In genomic region chr15:38690221-38690620, GRCh38 we compare ENCODE assay signal across 14 cellular contexts.
A peak's percentile ranks its signal among the peaks of the same experiment; 100 is the strongest.
DNase-seq lines count a peak whose midpoint lies in the region; ATAC-seq and TF ChIP-seq lines count a peak whose summit lies in the region.
"Had no signal": no experiment of that assay in that cellular context is flagged by ENCODE, and none has a peak within 500 bp of the region (broad histone marks: within the 10 kb centered on the region; RNA-seq: fewer than 3 reads in every experiment).

No MANE protein-coding gene starts in this region.

- intact Hi-C loops in natural killer cell (cut with micrococcal nuclease) = loop anchor here (1.0 kb wide), 2 partner anchors 216 to 250 kb away; no protein-coding TSS in a partner anchor
- intact Hi-C loops in right lobe of liver (cut with DNase I) = no loop called here

- H3K27ac ChIP-seq in right lobe of liver = no peak overlapping the region
- H3K27ac ChIP-seq: upper lobe of left lung had no signal

- peaks cover 72 to 81% of the 10 kb centered on the region in 2 donors for H3K4me1 Mint-ChIP-seq in natural killer cell treated with Interleukin-12 subunit alpha and Interleukin-12 subunit beta and Interleukin-15 and Interleukin-18, amount 100 ng/mL, for 72 hours (ENCODE audit: low read depth in 2 of 2)
- peaks cover 29 to 30% of the 10 kb centered on the region in 2 donors for H3K4me1 Mint-ChIP-seq in natural killer cell
- peaks cover 82% of the 10 kb centered on the region for H3K4me1 Mint-ChIP-seq in activated CD8-positive, alpha-beta T cell treated with anti-CD3 and anti-CD28 coated beads, Interleukin-2, amount 10 ng/mL, durations not matched to agents 7 days and 5 days (ENCODE audit: low read depth)
- peaks cover 86% of the 10 kb centered on the region for H3K4me1 Mint-ChIP-seq in stimulated activated effector memory CD8-positive, alpha-beta T cell treated with anti-CD3 and anti-CD28 coated beads, Interleukin-12 subunit alpha, Interleukin-12 subunit beta, amount 100 ng/mL, for 72 hours

- WGBS in right lobe of liver (ENCODE audit: insufficient coverage, low coverage, low lambda C conversion rate, missing lambda C conversion rate) = 90% methylated on average over 4 of the region's 5 CpGs

- H3K27ac Mint-ChIP-seq in natural killer cell treated with Interleukin-12 subunit alpha and Interleukin-12 subunit beta and Interleukin-15 and Interleukin-18, amount 100 ng/mL, for 72 hours = peak overlapping the region; percentile 91 to 96
- H3K27ac Mint-ChIP-seq in natural killer cell = no peak overlapping the region
- peak overlapping the region; percentile 92 for H3K27ac Mint-ChIP-seq in activated CD8-positive, alpha-beta T cell treated with anti-CD3 and anti-CD28 coated beads, Interleukin-2, amount 10 ng/mL, durations not matched to agents 7 days and 5 days
- H3K27ac Mint-ChIP-seq in stimulated activated effector memory CD8-positive, alpha-beta T cell treated with anti-CD3 and anti-CD28 coated beads, Interleukin-12 subunit alpha, Interleukin-12 subunit beta, amount 100 ng/mL, for 72 hours = peak overlapping the region; percentile 60
- H3K27ac Mint-ChIP-seq: H9, progenitor cell of endocrine pancreas had no signal

- no peaks in the 10 kb centered on the region for H3K36me3 Mint-ChIP-seq in natural killer cell treated with Interleukin-12 subunit alpha and Interleukin-12 subunit beta and Interleukin-15 and Interleukin-18, amount 100 ng/mL, for 72 hours
- H3K36me3 Mint-ChIP-seq in natural killer cell = no peaks in the 10 kb centered on the region
- no peaks in the 10 kb centered on the region for H3K36me3 Mint-ChIP-seq in activated CD8-positive, alpha-beta T cell treated with anti-CD3 and anti-CD28 coated beads, Interleukin-2, amount 10 ng/mL, durations not matched to agents 7 days and 5 days (ENCODE audit: low read depth)
- peaks cover 6% of the 10 kb centered on the region for H3K36me3 Mint-ChIP-seq in stimulated activated effector memory CD8-positive, alpha-beta T cell treated with anti-CD3 and anti-CD28 coated beads, Interleukin-12 subunit alpha, Interleukin-12 subunit beta, amount 100 ng/mL, for 72 hours

- TF ChIP-seq POLR2A in right lobe of liver (IDR thresholded peaks at IDR 0.05) = no peak

- no peak for DNase-seq in natural killer cell treated with Interleukin-12 subunit alpha and Interleukin-12 subunit beta and Interleukin-15 and Interleukin-18, amount 100 ng/mL, for 72 hours (ENCODE audit: low spot score)
- DNase-seq in natural killer cell (no peak), right lobe of liver (no peak)
- no peak for DNase-seq in activated CD8-positive, alpha-beta T cell treated with anti-CD3 and anti-CD28 coated beads, Interleukin-2, amount 10 ng/mL, durations not matched to agents 7 days and 5 days
- no peak for DNase-seq in stimulated activated effector memory CD8-positive, alpha-beta T cell treated with anti-CD3 and anti-CD28 coated beads, Interleukin-12 subunit alpha, Interleukin-12 subunit beta, amount 100 ng/mL, for 72 hours (ENCODE audit: low spot score in 2 of 2)
- DNase-seq: NCI-H510A had no signal

- CTCF ChIA-PET in activated CD8-positive, alpha-beta T cell treated with anti-CD3 and anti-CD28 coated beads, Interleukin-2, amount 10 ng/mL, durations not matched to agents 7 days and 5 days (lab: Charles Lee) = interaction anchor here (0.7 to 11.2 kb wide), 55 partner anchors 8 to 316 kb away, joined by 3 to 803 read pairs (median 8); partner anchors contain the start of genes FAM98B and RASGRP1

- H3K36me3 ChIP-seq in right lobe of liver = no peaks in the 10 kb centered on the region
- H3K36me3 ChIP-seq: upper lobe of left lung had no signal

- POLR2A ChIA-PET in activated CD8-positive, alpha-beta T cell treated with anti-CD3 and anti-CD28 coated beads, Interleukin-2, amount 10 ng/mL, durations not matched to agents 7 days and 5 days (lab: Charles Lee) = interaction anchor here (0.7 to 10.1 kb wide), 9 partner anchors 7 to 236 kb away, joined by 3 to 336 read pairs (median 8); partner anchors contain the start of genes FAM98B and RASGRP1

- no peak overlapping the region for H3K4me3 ChIP-seq in right lobe of liver
- H3K4me3 ChIP-seq: upper lobe of left lung had no signal

- H3K27me3 Mint-ChIP-seq in natural killer cell treated with Interleukin-12 subunit alpha and Interleukin-12 subunit beta and Interleukin-15 and Interleukin-18, amount 100 ng/mL, for 72 hours = no peaks in the 10 kb centered on the region
- no peaks in the 10 kb centered on the region for H3K27me3 Mint-ChIP-seq in natural killer cell (ENCODE audit: low read depth in 2 of 2)
- H3K27me3 Mint-ChIP-seq in activated CD8-positive, alpha-beta T cell treated with anti-CD3 and anti-CD28 coated beads, Interleukin-2, amount 10 ng/mL, durations not matched to agents 7 days and 5 days (ENCODE audit: low read depth) = no peaks in the 10 kb centered on the region
- H3K27me3 Mint-ChIP-seq: effector memory CD8-positive, alpha-beta T cell had no signal

- no peak for TF ChIP-seq CTCF in natural killer cell (IDR thresholded peaks at IDR 0.05)
- TF ChIP-seq CTCF in right lobe of liver (IDR thresholded peaks at IDR 0.05) = no peak

- no peak for ATAC-seq in natural killer cell treated with Interleukin-12 subunit alpha and Interleukin-12 subunit beta and Interleukin-15 and Interleukin-18, amount 100 ng/mL, for 72 hours
- ATAC-seq in natural killer cell (no peak), HG02938 (IDR thresholded peaks at IDR 0.05; ENCODE audit: unreplicated experiment) (peak; percentile 16), right lobe of liver (no peak), GM21723 (IDR thresholded peaks at IDR 0.05; ENCODE audit: unreplicated experiment) (no peak), GM21619 (IDR thresholded peaks at IDR 0.05; ENCODE audit: unreplicated experiment) (no peak)
- ATAC-seq in activated CD8-positive, alpha-beta T cell treated with anti-CD3 and anti-CD28 coated beads, Interleukin-2, amount 10 ng/mL, durations not matched to agents 7 days and 5 days = no peak
- no peak for ATAC-seq in stimulated activated effector memory CD8-positive, alpha-beta T cell treated with anti-CD3 and anti-CD28 coated beads, Interleukin-12 subunit alpha, Interleukin-12 subunit beta, amount 100 ng/mL, for 72 hours

- no peaks in the 10 kb centered on the region for H3K9me3 Mint-ChIP-seq in natural killer cell treated with Interleukin-12 subunit alpha and Interleukin-12 subunit beta and Interleukin-15 and Interleukin-18, amount 100 ng/mL, for 72 hours
- no peaks in the 10 kb centered on the region for H3K9me3 Mint-ChIP-seq in natural killer cell
- no peaks in the 10 kb centered on the region for H3K9me3 Mint-ChIP-seq in activated CD8-positive, alpha-beta T cell treated with anti-CD3 and anti-CD28 coated beads, Interleukin-2, amount 10 ng/mL, durations not matched to agents 7 days and 5 days (ENCODE audit: insufficient read depth)
- H3K9me3 Mint-ChIP-seq in stimulated activated effector memory CD8-positive, alpha-beta T cell treated with anti-CD3 and anti-CD28 coated beads, Interleukin-12 subunit alpha, Interleukin-12 subunit beta, amount 100 ng/mL, for 72 hours = peaks cover 2% of the 10 kb centered on the region
- H3K9me3 Mint-ChIP-seq: effector memory CD8-positive, alpha-beta T cell; H9; neural crest cell had no signal

- no peaks in the 10 kb centered on the region for H3K4me1 ChIP-seq in right lobe of liver
- H3K4me1 ChIP-seq: upper lobe of left lung had no signal

- H3K27me3 ChIP-seq in right lobe of liver = no peaks in the 10 kb centered on the region
- H3K27me3 ChIP-seq: upper lobe of left lung had no signal

- H3K9me3 ChIP-seq in right lobe of liver = no peaks in the 10 kb centered on the region
- H3K9me3 ChIP-seq: upper lobe of left lung had no signal

- H3K4me3 Mint-ChIP-seq in natural killer cell treated with Interleukin-12 subunit alpha and Interleukin-12 subunit beta and Interleukin-15 and Interleukin-18, amount 100 ng/mL, for 72 hours = peak overlapping the region; percentile 68
- no peak overlapping the region for H3K4me3 Mint-ChIP-seq in natural killer cell
- H3K4me3 Mint-ChIP-seq in activated CD8-positive, alpha-beta T cell treated with anti-CD3 and anti-CD28 coated beads, Interleukin-2, amount 10 ng/mL, durations not matched to agents 7 days and 5 days = no peak overlapping the region
- H3K4me3 Mint-ChIP-seq in stimulated activated effector memory CD8-positive, alpha-beta T cell treated with anti-CD3 and anti-CD28 coated beads, Interleukin-12 subunit alpha, Interleukin-12 subunit beta, amount 100 ng/mL, for 72 hours = no peak overlapping the region
- H3K4me3 Mint-ChIP-seq: effector memory CD8-positive, alpha-beta T cell; H9; neural crest cell had no signal

Comparison
In these comparisons a context has a peak if more than half of its experiments do, and no peak if none do; other contexts are left out.
1. H3K27ac Mint-ChIP-seq: peak in natural killer cell treated with Interleukin-12 subunit alpha and Interleukin-12 subunit beta and Interleukin-15 and Interleukin-18, amount 100 ng/mL, for 72 hours (2 of 2), activated CD8-positive, alpha-beta T cell treated with anti-CD3 and anti-CD28 coated beads, Interleukin-2, amount 10 ng/mL, durations not matched to agents 7 days and 5 days (single experiment) and stimulated activated effector memory CD8-positive, alpha-beta T cell treated with anti-CD3 and anti-CD28 coated beads, Interleukin-12 subunit alpha, Interleukin-12 subunit beta, amount 100 ng/mL, for 72 hours (single experiment); none in natural killer cell (0 of 2).